Comparison of ENCODE assay signal across 13 cellular contexts in genomic region chr11:20474951-20475517, GRCh38.
DNase-seq lines count a peak whose midpoint lies in the region; ATAC-seq and TF ChIP-seq lines count a peak whose summit lies in the region.
"Had no signal": no experiment of that assay in that cellular context is flagged by ENCODE, and none has a peak within 500 bp of the region (broad histone marks: within the 10 kb centered on the region; RNA-seq: fewer than 3 reads in every experiment).

No MANE protein-coding gene starts in this region.

- no peak overlapping the region for H3K4me2 ChIP-seq in Karpas-422 (ENCODE audit: low read depth, low read length, poor library complexity, severe bottlenecking)

- peaks cover 26% of the 10 kb centered on the region for H3K4me1 Mint-ChIP-seq in activated B cell treated with CpG ODN at 0.5 μM for 24 hours

- H3K27me3 Mint-ChIP-seq in activated B cell treated with CpG ODN at 0.5 μM for 24 hours: no peaks in the 10 kb centered on the region
- H3K27me3 Mint-ChIP-seq: activated CD4-positive, alpha-beta T cell treated with anti-CD3 and anti-CD28 coated beads, Interleukin-2, amount 10 ng/mL, durations not matched to agents 24 days and 14 days had no signal

- peak; percentile 58 for ATAC-seq in GM19035 (IDR thresholded peaks at IDR 0.05; ENCODE audit: unreplicated experiment)
- ATAC-seq in activated B cell treated with CpG ODN at 0.5 μM for 24 hours (ENCODE audit: low read depth): no peak

- CTCF ChIA-PET in activated B cell treated with CpG ODN at 0.5 μM for 24 hours (lab: Charles Lee): no interaction called here

- peak overlapping the region; percentile 59 for H3K27ac Mint-ChIP-seq in activated B cell treated with CpG ODN at 0.5 μM for 24 hours
- H3K27ac Mint-ChIP-seq: activated CD4-positive, alpha-beta T cell treated with anti-CD3 and anti-CD28 coated beads, Interleukin-2, amount 10 ng/mL, durations not matched to agents 24 days and 14 days had no signal

- H3K36me3 ChIP-seq in HUES48 (ENCODE audit: control insufficient read depth, insufficient read depth, low read length) (no peaks in the 10 kb centered on the region; the same call in 1 of the 2 replicates), neuron (ENCODE audit: insufficient read depth, low read length) (no peaks in the 10 kb centered on the region), spleen (peaks cover 0 to 35% (median 2%) of the 10 kb centered on the region in 6 donors), SJCRH30 (peaks cover 18% of the 10 kb centered on the region), Karpas-422 (ENCODE audit: insufficient read depth, low read length) (peaks cover 10% of the 10 kb centered on the region)

- H3K79me2 ChIP-seq in Karpas-422 (ENCODE audit: low read length): peaks cover 82% of the 10 kb centered on the region

- peaks cover 4% of the 10 kb centered on the region for H3K9me3 Mint-ChIP-seq in activated B cell treated with CpG ODN at 0.5 μM for 24 hours

- POLR2A ChIA-PET in activated B cell treated with CpG ODN at 0.5 μM for 24 hours (lab: Charles Lee): no interaction called here

- no peak overlapping the region for H3K4me3 Mint-ChIP-seq in activated B cell treated with CpG ODN at 0.5 μM for 24 hours
- H3K4me3 Mint-ChIP-seq: activated CD4-positive, alpha-beta T cell treated with anti-CD3 and anti-CD28 coated beads, Interleukin-2, amount 10 ng/mL, durations not matched to agents 24 days and 14 days had no signal

- no peaks in the 10 kb centered on the region for H3K9me2 ChIP-seq in Karpas-422 (replicated peaks; ENCODE audit: insufficient read depth, low read length)

- H3K4me3 ChIP-seq in HUES48 (ENCODE audit: low read depth, low read length): no peak overlapping the region
- peak overlapping the region; percentile 1 for H3K4me3 ChIP-seq in neuron (ENCODE audit: low read length)
- H3K4me3 ChIP-seq in spleen: no peak overlapping the region
- H3K4me3 ChIP-seq in SJCRH30: no peak overlapping the region
- H3K4me3 ChIP-seq in Karpas-422 (ENCODE audit: low read length): no peak overlapping the region

- no peak for TF ChIP-seq CTCF in activated B cell treated with CpG ODN at 0.5 μM for 24 hours (IDR thresholded peaks at IDR 0.05)
- TF ChIP-seq CTCF in spleen (IDR thresholded peaks at IDR 0.05 in 8 of 11, conservative IDR thresholded peaks at IDR 0.05 in 3 of 11): no peak

- 78 to 86% (median 82%) methylated on average over 2 of the region's 2 CpGs for WGBS in spleen, 5 donors

- peak overlapping the region; percentile 36 for H3K27ac ChIP-seq in HUES48 (ENCODE audit: low read depth, low read length)
- peak overlapping the region in 2 of 8 donors; percentile 2 to 9 for H3K27ac ChIP-seq in spleen
- H3K27ac ChIP-seq in SJCRH30: no peak overlapping the region
- H3K27ac ChIP-seq in substantia nigra (ENCODE audit: low read depth, low read length, poor library complexity, severe bottlenecking): no peak overlapping the region
- no peak overlapping the region for H3K27ac ChIP-seq in Karpas-422 (ENCODE audit: low read length)

- H3K9ac ChIP-seq in HUES48 (ENCODE audit: low read depth, low read length): no peak overlapping the region
- H3K9ac ChIP-seq in Karpas-422 (ENCODE audit: low read length): no peak overlapping the region

- H3K9me3 ChIP-seq in HUES48 (ENCODE audit: control insufficient read depth, insufficient read depth, low read length) (no peaks in the 10 kb centered on the region), neuron (ENCODE audit: low read length) (no peaks in the 10 kb centered on the region), spleen (peaks cover 0 to 5% (median 5%) of the 10 kb centered on the region in 8 donors), SJCRH30 (replicated peaks) (no peaks in the 10 kb centered on the region), Karpas-422 (ENCODE audit: low read length) (no peaks in the 10 kb centered on the region)

- no peak for DNase-seq in activated B cell treated with CpG ODN at 0.5 μM for 24 hours
- no peak for DNase-seq in spleen
- DNase-seq in SJCRH30: no peak
- no peak for DNase-seq in substantia nigra (lab: John Stamatoyannopoulos, UW)
- DNase-seq in Karpas-422: no peak
- DNase-seq: activated CD4-positive, alpha-beta T cell treated with anti-CD3 and anti-CD28 coated beads, Interleukin-2, amount 10 ng/mL, durations not matched to agents 24 days and 14 days; aorta; effector memory CD4-positive, alpha-beta T cell; kidney glomerular epithelial cell; T-helper 1 cell had no signal

- no peaks in the 10 kb centered on the region for H4K20me1 ChIP-seq in Karpas-422 (ENCODE audit: insufficient read depth, low read depth, low read length)

- intact Hi-C loops in activated B cell treated with CpG ODN at 0.5 μM for 24 hours (cut with micrococcal nuclease): no loop called here
- intact Hi-C loops in spleen (cut with DNase I; ENCODE audit: low total_unique reads): no loop called here

- peaks cover 28% of the 10 kb centered on the region for H3K4me1 ChIP-seq in HUES48 (ENCODE audit: control insufficient read depth, insufficient read depth, low read length)
- peaks cover 15% of the 10 kb centered on the region for H3K4me1 ChIP-seq in neuron (ENCODE audit: insufficient read depth, low read length)
- peaks cover 0 to 19% (median 9%) of the 10 kb centered on the region in 6 donors for H3K4me1 ChIP-seq in spleen
- 0 out of 2 replicates have a peak, but pooled peaks cover 3% of the 10 kb centered on the region for H3K4me1 ChIP-seq in SJCRH30
- H3K4me1 ChIP-seq in Karpas-422 (ENCODE audit: low read length): no peaks in the 10 kb centered on the region

- H3K36me3 Mint-ChIP-seq in activated B cell treated with CpG ODN at 0.5 μM for 24 hours (ENCODE audit: low read depth): peaks cover 38% of the 10 kb centered on the region

- H3K27me3 ChIP-seq in HUES48 (ENCODE audit: control insufficient read depth, insufficient read depth, low read length) (no peaks in the 10 kb centered on the region), neuron (ENCODE audit: insufficient read depth, low read length) (no peaks in the 10 kb centered on the region), spleen (replicated peaks in 1 of 7) (no peaks in the 10 kb centered on the region), SJCRH30 (no peaks in the 10 kb centered on the region), Karpas-422 (ENCODE audit: low read length) (no peaks in the 10 kb centered on the region)

- H2AFZ ChIP-seq in neuron (ENCODE audit: low read depth, low read length) (peak overlapping the region; percentile 57), Karpas-422 (ENCODE audit: low read length) (no peak overlapping the region)

- TF ChIP-seq POLR2A in spleen (IDR thresholded peaks at IDR 0.05): no peak
